19 cellular contexts compared by ENCODE assay signal in the genomic region with DNA sequence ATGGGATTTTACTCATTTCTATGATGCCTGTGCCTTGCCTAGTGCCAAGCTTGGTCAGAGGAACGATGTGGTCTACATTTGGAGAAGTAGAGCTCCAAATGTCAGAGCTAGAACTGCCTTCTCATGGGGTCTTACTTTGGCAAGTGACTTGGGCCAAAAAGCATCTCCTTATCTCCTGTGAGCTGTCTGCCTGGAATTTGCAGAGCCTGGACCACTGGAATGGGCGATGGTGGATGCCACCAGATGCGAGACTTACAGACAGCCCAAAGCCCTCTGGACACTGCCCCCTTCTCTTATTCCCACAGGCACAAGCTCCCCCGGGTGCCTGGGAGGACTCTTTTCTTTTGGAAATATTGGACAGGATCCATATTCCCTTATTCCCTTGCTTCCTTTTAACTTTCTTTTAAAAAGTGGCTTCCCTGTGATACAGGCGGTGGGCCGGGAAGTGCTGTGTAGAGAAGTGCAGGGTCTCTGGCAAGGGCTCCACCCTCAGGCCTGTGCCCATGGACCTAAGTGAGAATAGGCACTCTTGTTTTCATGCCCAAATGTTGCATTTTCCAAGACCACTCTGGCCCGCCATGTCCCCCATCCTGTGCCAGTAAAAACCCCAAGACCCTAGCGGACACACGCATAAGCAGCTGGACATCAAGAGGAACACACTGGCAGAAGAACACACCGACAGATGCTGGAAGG.
"Had no signal": no experiment of that assay in that cellular context is flagged by ENCODE, and none has a peak within 500 bp of the region (broad histone marks: within the 10 kb centered on the region; RNA-seq: fewer than 3 reads in every experiment).

No MANE protein-coding gene starts in this region.

- H3K4me3 ChIP-seq: lung, suprapubic skin, transverse colon had no signal

- H3K36me3 Mint-ChIP-seq: activated naive CD8-positive, alpha-beta T cell treated with anti-CD3 and anti-CD28 coated beads, Interleukin-2, amount 10 ng/mL, durations not matched to agents 7 days and 5 days; WTC11 had no signal

- DNase-seq: activated CD4-positive, alpha-beta memory T cell treated with anti-CD3 and anti-CD28 coated beads, Interleukin-2, amount 10 ng/mL, durations not matched to agents 7 days and 5 days; activated CD4-positive, alpha-beta T cell treated with anti-CD3 and anti-CD28 coated beads for 48 hours; activated naive CD4-positive, alpha-beta T cell treated with Interleukin-2 at 50 U/mL for 16 hours; activated naive CD8-positive, alpha-beta T cell treated with anti-CD3 and anti-CD28 coated beads, Interleukin-2, amount 10 ng/mL, durations not matched to agents 7 days and 5 days; activated T-cell treated with anti-CD3 and anti-CD28 coated beads, Interleukin-2, amount 50 U/mL, for 1 hour; dermis blood vessel endothelial cell; effector memory CD4-positive, alpha-beta T cell; foreskin keratinocyte; hypothalamus; kidney; stimulated activated CD4-positive, alpha-beta T cell treated with anti-CD3 and anti-CD28 coated beads, Interleukin-2, amount 100 ng/mL, for 48 hours; stimulated activated naive CD8-positive, alpha-beta T cell treated with anti-CD3 and anti-CD28 coated beads, Interleukin-15, amount 100 ng/mL, for 72 hours; transverse colon had no signal

- H3K4me1 Mint-ChIP-seq: activated CD4-positive, alpha-beta memory T cell treated with anti-CD3 and anti-CD28 coated beads, Interleukin-2, amount 10 ng/mL, durations not matched to agents 7 days and 5 days; activated naive CD8-positive, alpha-beta T cell treated with anti-CD3 and anti-CD28 coated beads, Interleukin-2, amount 10 ng/mL, durations not matched to agents 7 days and 5 days; activated T-helper 17 cell treated with anti-CD3 and anti-CD28 coated beads, Interleukin-2, amount 50 U/mL, for 72 hours; stimulated activated naive CD8-positive, alpha-beta T cell treated with anti-CD3 and anti-CD28 coated beads, Interleukin-15, amount 100 ng/mL, for 72 hours had no signal

- H3K27ac Mint-ChIP-seq: activated CD4-positive, alpha-beta memory T cell treated with anti-CD3 and anti-CD28 coated beads, Interleukin-2, amount 10 ng/mL, durations not matched to agents 7 days and 5 days; activated naive CD8-positive, alpha-beta T cell treated with anti-CD3 and anti-CD28 coated beads, Interleukin-2, amount 10 ng/mL, durations not matched to agents 7 days and 5 days; activated T-helper 17 cell treated with anti-CD3 and anti-CD28 coated beads, Interleukin-2, amount 50 U/mL, for 72 hours; progenitor cell of endocrine pancreas; stimulated activated naive CD8-positive, alpha-beta T cell treated with anti-CD3 and anti-CD28 coated beads, Interleukin-15, amount 100 ng/mL, for 72 hours; WTC11 had no signal

- H3K27ac ChIP-seq: foreskin keratinocyte, suprapubic skin had no signal

- H3K27me3 Mint-ChIP-seq: activated CD4-positive, alpha-beta memory T cell treated with anti-CD3 and anti-CD28 coated beads, Interleukin-2, amount 10 ng/mL, durations not matched to agents 7 days and 5 days; activated naive CD8-positive, alpha-beta T cell treated with anti-CD3 and anti-CD28 coated beads, Interleukin-2, amount 10 ng/mL, durations not matched to agents 7 days and 5 days; activated T-helper 17 cell treated with anti-CD3 and anti-CD28 coated beads, Interleukin-2, amount 50 U/mL, for 72 hours; progenitor cell of endocrine pancreas; stimulated activated naive CD8-positive, alpha-beta T cell treated with anti-CD3 and anti-CD28 coated beads, Interleukin-15, amount 100 ng/mL, for 72 hours had no signal

- ATAC-seq: activated T-helper 17 cell treated with anti-CD3 and anti-CD28 coated beads, Interleukin-2, amount 50 U/mL, for 72 hours; foreskin keratinocyte; left lobe of liver; stimulated activated naive CD8-positive, alpha-beta T cell treated with anti-CD3 and anti-CD28 coated beads, Interleukin-15, amount 100 ng/mL, for 72 hours had no signal

- H3K4me3 Mint-ChIP-seq: activated CD4-positive, alpha-beta memory T cell treated with anti-CD3 and anti-CD28 coated beads, Interleukin-2, amount 10 ng/mL, durations not matched to agents 7 days and 5 days; activated naive CD8-positive, alpha-beta T cell treated with anti-CD3 and anti-CD28 coated beads, Interleukin-2, amount 10 ng/mL, durations not matched to agents 7 days and 5 days; activated T-helper 17 cell treated with anti-CD3 and anti-CD28 coated beads, Interleukin-2, amount 50 U/mL, for 72 hours; stimulated activated naive CD8-positive, alpha-beta T cell treated with anti-CD3 and anti-CD28 coated beads, Interleukin-15, amount 100 ng/mL, for 72 hours; WTC11 had no signal

- H3K9me3 Mint-ChIP-seq: activated naive CD8-positive, alpha-beta T cell treated with anti-CD3 and anti-CD28 coated beads, Interleukin-2, amount 10 ng/mL, durations not matched to agents 7 days and 5 days; activated T-helper 17 cell treated with anti-CD3 and anti-CD28 coated beads, Interleukin-2, amount 50 U/mL, for 72 hours had no signal

- H3K36me3 ChIP-seq: suprapubic skin, transverse colon had no signal

- H3K27me3 ChIP-seq: foreskin keratinocyte, suprapubic skin, transverse colon had no signal

- H3K4me1 ChIP-seq: foreskin keratinocyte had no signal

- H3K9me3 ChIP-seq: suprapubic skin, transverse colon had no signal
